Comparison of ENCODE assay signal across 20 cellular contexts in genomic region chr11:64476866-64477265, GRCh38.
DNase-seq lines count a peak whose midpoint lies in the region; ATAC-seq, FAIRE-seq and TF ChIP-seq lines count a peak whose summit lies in the region.
"Had no signal": no experiment of that assay in that cellular context is flagged by ENCODE, and none has a peak within 500 bp of the region (broad histone marks: within the 10 kb centered on the region; RNA-seq: fewer than 3 reads in every experiment).

No MANE protein-coding gene starts in this region.

- no peak overlapping the region for H3K4ac ChIP-seq in IMR-90 (ENCODE audit: low read depth, low read length)
- no peak overlapping the region for H3K4ac ChIP-seq in H1 (replicated peaks; ENCODE audit: insufficient read length, low read depth, low read length)
- no peak overlapping the region for H3K4ac ChIP-seq in neuronal stem cell (ENCODE audit: low read length)

- WGBS in IMR-90 (ENCODE audit: extremely low coverage in 2 of 2, insufficient read length in 1 of 2), 2 experiments: 53% methylated on average over 2 of the region's 7 CpGs; no CpG with 5 or more reads in 1 of the 2 experiments
- 90% methylated on average over 7 of the region's 7 CpGs; no CpG with 5 or more reads in 1 of the 2 experiments for WGBS in H1 (ENCODE audit: extremely low coverage in 1 of 2, insufficient coverage in 1 of 2, insufficient read length in 1 of 2, insufficient replicate concordance in 2 of 2, low coverage in 1 of 2, low lambda C conversion rate in 2 of 2, missing lambda C conversion rate in 1 of 2), 2 experiments
- no CpG with 5 or more reads among the region's 7 CpGs for WGBS in neuronal stem cell (ENCODE audit: extremely low coverage in 2 of 2, insufficient read length in 2 of 2, insufficient replicate concordance in 1 of 2), 2 donors

- H3K27me3 ChIP-seq in IMR-90 (ENCODE audit: control insufficient read depth, insufficient read depth, low read length) (peaks cover 38% of the 10 kb centered on the region), H1 (replicated peaks in 1 of 4; ENCODE audit: control insufficient read depth in 3 of 4, extremely low read depth in 1 of 4, insufficient read depth in 3 of 4, low read length in 3 of 4) (peaks cover 0 to 6% (median under 1%) of the 10 kb centered on the region in 4 experiments; a peak in 4 of 7 replicates), neuronal stem cell (ENCODE audit: control insufficient read depth in 3 of 3, insufficient read depth in 3 of 3, low read depth in 1 of 3, low read length in 3 of 3) (peaks cover 0 to 17% (median 0%) of the 10 kb centered on the region in 3 experiments)
- H3K27me3 ChIP-seq: BE2C had no signal

- no peak overlapping the region for H2AK9ac ChIP-seq in IMR-90 (replicated peaks; ENCODE audit: low read depth, low read length, poor library complexity)

- H4K20me1 ChIP-seq in IMR-90 (ENCODE audit: insufficient read depth, low read length): no peaks in the 10 kb centered on the region
- no peaks in the 10 kb centered on the region for H4K20me1 ChIP-seq in H1 (replicated peaks in 1 of 2; ENCODE audit: control insufficient read depth in 1 of 2, insufficient read depth in 2 of 2, low read length in 2 of 2)

- no peaks in the 10 kb centered on the region for H3K9me1 ChIP-seq in IMR-90 (ENCODE audit: insufficient read depth, low read length)

- H4K5ac ChIP-seq in IMR-90 (ENCODE audit: low read depth, low read length) (no peak overlapping the region), H1 (ENCODE audit: insufficient read length, low read depth, low read length) (no peak overlapping the region)

- intact Hi-C loops in IMR-90 (cut with micrococcal nuclease): no loop called here

- H3K36me3 ChIP-seq in IMR-90 (ENCODE audit: control insufficient read depth, insufficient read depth, low read length) (no peaks in the 10 kb centered on the region), H1 (ENCODE audit: control insufficient read depth in 2 of 4, insufficient read depth in 4 of 4, low read length in 3 of 4) (no peaks in the 10 kb centered on the region), neuronal stem cell (replicated peaks in 1 of 2; ENCODE audit: control insufficient read depth in 2 of 2, insufficient read depth in 2 of 2, low read length in 2 of 2) (no peaks in the 10 kb centered on the region)
- H3K36me3 ChIP-seq: BE2C had no signal

- no TSS peak for BruUV-seq in IMR-90 (replicated peaks; lab: Mats Ljungman, UMichigan)

- in situ Hi-C loops in IMR-90 (cut with MboI; ENCODE audit: low sequenced_read_pairs): no loop called here

- FAIRE-seq in H1 (lab: Jason Lieb, UNC): no peak
- FAIRE-seq: GM12892, GM18507, HepG2 had no signal

- TF ChIP-seq RAD21 in IMR-90 (IDR thresholded peaks at IDR 0.05; ENCODE audit: low read length): no peak
- no peak for TF ChIP-seq RAD21 in H1 (IDR thresholded peaks at IDR 0.05 in 1 of 2, conservative IDR thresholded peaks at IDR 0.05 in 1 of 2; ENCODE audit: low read depth in 2 of 2, low read length in 2 of 2)

- H3K79me2 ChIP-seq in H1 (ENCODE audit: control insufficient read depth in 1 of 2, insufficient read depth in 2 of 2, low read length in 2 of 2): no peaks in the 10 kb centered on the region

- H4K91ac ChIP-seq in IMR-90 (ENCODE audit: insufficient read depth, low read depth, low read length) (no peak overlapping the region), H1 (replicated peaks; ENCODE audit: insufficient read length, low read length) (no peak overlapping the region), neuronal stem cell (ENCODE audit: low read depth, low read length, poor library complexity) (no peak overlapping the region)

- no peak overlapping the region for H3K4me3 Mint-ChIP-seq in activated CD8-positive, alpha-beta memory T cell treated with anti-CD3 and anti-CD28 coated beads, Interleukin-2, amount 10 ng/mL, durations not matched to agents 7 days and 5 days
- H3K4me3 Mint-ChIP-seq: CD14-positive monocyte had no signal

- no peaks in the 10 kb centered on the region for H3K36me3 Mint-ChIP-seq in activated CD8-positive, alpha-beta memory T cell treated with anti-CD3 and anti-CD28 coated beads, Interleukin-2, amount 10 ng/mL, durations not matched to agents 7 days and 5 days
- H3K36me3 Mint-ChIP-seq: CD14-positive monocyte; CD4-positive, alpha-beta memory T cell had no signal

- H3K4me2 ChIP-seq in IMR-90 (ENCODE audit: low read depth, low read length) (no peak overlapping the region), H1 (ENCODE audit: insufficient read depth in 1 of 2, low read depth in 2 of 2, low read length in 2 of 2) (no peak overlapping the region; a peak in 1 of 4 replicates), neuronal stem cell (ENCODE audit: insufficient read depth, low read length, poor library complexity, severe bottlenecking) (no peak overlapping the region)

- H3K9me3 Mint-ChIP-seq in activated CD8-positive, alpha-beta memory T cell treated with anti-CD3 and anti-CD28 coated beads, Interleukin-2, amount 10 ng/mL, durations not matched to agents 7 days and 5 days (ENCODE audit: low read depth): no peaks in the 10 kb centered on the region
- H3K9me3 Mint-ChIP-seq: CD14-positive monocyte had no signal

- dilution Hi-C loops in IMR-90 (cut with HindIII; ENCODE audit: low sequenced_read_pairs, unreplicated experiment): no loop called here

- H2BK20ac ChIP-seq in IMR-90 (ENCODE audit: low read depth, low read length) (no peak overlapping the region), H1 (ENCODE audit: low read length) (no peak overlapping the region)

- H3K4me1 ChIP-seq in IMR-90 (ENCODE audit: control insufficient read depth, insufficient read depth, low read length): no peaks in the 10 kb centered on the region
- H3K4me1 ChIP-seq in H1 (replicated peaks in 1 of 4; ENCODE audit: control insufficient read depth in 3 of 4, insufficient read depth in 4 of 4, low read length in 3 of 4): peaks cover 0 to 9% (median 3%) of the 10 kb centered on the region in 4 experiments; a peak in 4 of 7 replicates
- no peaks in the 10 kb centered on the region for H3K4me1 ChIP-seq in neuronal stem cell (ENCODE audit: control insufficient read depth in 2 of 2, insufficient read depth in 1 of 2, low read depth in 1 of 2, low read length in 2 of 2)
- H3K4me1 ChIP-seq: BE2C had no signal

- H2BK5ac ChIP-seq in IMR-90 (ENCODE audit: low read depth, low read length, poor library complexity, severe bottlenecking) (no peak overlapping the region), H1 (ENCODE audit: low read depth, low read length) (no peak overlapping the region), neuronal stem cell (ENCODE audit: low read length) (no peak overlapping the region)

- POLR2A ChIA-PET in IMR-90 (lab: Charles Lee; ENCODE audit: unreplicated experiment): no interaction called here
- POLR2A ChIA-PET in H1 (lab: Charles Lee; ENCODE audit: partially characterized antibody): no interaction called here

- no peak overlapping the region for H3K27ac Mint-ChIP-seq in activated CD8-positive, alpha-beta memory T cell treated with anti-CD3 and anti-CD28 coated beads, Interleukin-2, amount 10 ng/mL, durations not matched to agents 7 days and 5 days
- H3K27ac Mint-ChIP-seq: CD14-positive monocyte; CD4-positive, alpha-beta memory T cell had no signal

- TF ChIP-seq EP300 in H1 (IDR thresholded peaks at IDR 0.05; ENCODE audit: borderline replicate concordance in 1 of 2, low read depth in 2 of 2, low read length in 2 of 2): no peak

- no peak overlapping the region for H3K4me3 ChIP-seq in IMR-90 (ENCODE audit: insufficient read depth, low read depth, low read length)
- H3K4me3 ChIP-seq in H1 (ENCODE audit: extremely low read depth in 1 of 4, insufficient read depth in 2 of 4, low read depth in 3 of 4, low read length in 4 of 4): no peak overlapping the region
- H3K4me3 ChIP-seq in neuronal stem cell (ENCODE audit: low read length in 2 of 2): no peak overlapping the region
- H3K4me3 ChIP-seq: GM23248 had no signal

- H2BK12ac ChIP-seq in H1 (ENCODE audit: low read depth, low read length) (peak overlapping the region; percentile 50; the same call in 1 of the 2 replicates), neuronal stem cell (ENCODE audit: low read length) (no peak overlapping the region)

- H3K27ac ChIP-seq in IMR-90 (ENCODE audit: insufficient read depth, low read length) (no peak overlapping the region), H1 (ENCODE audit: low read depth, low read length) (no peak overlapping the region), neuronal stem cell (replicated peaks; ENCODE audit: low read length) (no peak overlapping the region)
- H3K27ac ChIP-seq: GM23248 had no signal

- H3K23ac ChIP-seq in IMR-90 (ENCODE audit: low read depth, low read length): no peak overlapping the region
- no peak overlapping the region for H3K23ac ChIP-seq in H1 (ENCODE audit: insufficient read length)
- no peak overlapping the region for H3K23ac ChIP-seq in neuronal stem cell (ENCODE audit: low read depth, low read length, poor library complexity)

- no peaks in the 10 kb centered on the region for H3K23me2 ChIP-seq in H1 (ENCODE audit: low read depth, low read length)

- H2BK15ac ChIP-seq in IMR-90 (ENCODE audit: low read depth, low read length): no peak overlapping the region
- no peak overlapping the region for H2BK15ac ChIP-seq in H1 (ENCODE audit: low read length)
- peak overlapping the region; percentile 28 for H2BK15ac ChIP-seq in neuronal stem cell (ENCODE audit: low read length)

- peak overlapping the region; percentile 29 for H2AFZ ChIP-seq in IMR-90 (replicated peaks; ENCODE audit: low read length, poor library complexity)
- no peak overlapping the region for H2AFZ ChIP-seq in H1 (ENCODE audit: low read length)
- no peak overlapping the region for H2AFZ ChIP-seq in neuronal stem cell (ENCODE audit: low read length)
- H2AFZ ChIP-seq: GM23248 had no signal

- TF ChIP-seq CTCF in IMR-90 (conservative IDR thresholded peaks at IDR 0.05; ENCODE audit: low read depth, low read length) (no peak), H1 (IDR thresholded peaks at IDR 0.05; ENCODE audit: control extremely low read depth in 1 of 3, insufficient read depth in 1 of 3, low read depth in 1 of 3, low read length in 3 of 3) (no peak)

- no peak overlapping the region for H3K9ac ChIP-seq in IMR-90 (ENCODE audit: low read depth, low read length)
- no peak overlapping the region for H3K9ac ChIP-seq in H1 (replicated peaks in 1 of 4; ENCODE audit: extremely low read depth in 1 of 4, low read depth in 3 of 4, low read length in 3 of 4)
- no peak overlapping the region for H3K9ac ChIP-seq in neuronal stem cell (ENCODE audit: low read depth, low read length, poor library complexity)
- H3K9ac ChIP-seq: GM23248 had no signal

- no peak overlapping the region for H3K14ac ChIP-seq in IMR-90 (replicated peaks; ENCODE audit: low read depth, low read length)
- H3K14ac ChIP-seq in H1 (ENCODE audit: insufficient read length): no peak overlapping the region
- no peak overlapping the region for H3K14ac ChIP-seq in neuronal stem cell (ENCODE audit: low read length)

- H3K79me1 ChIP-seq in IMR-90 (ENCODE audit: low read depth in 1 of 2, low read length in 2 of 2) (no peaks in the 10 kb centered on the region), H1 (ENCODE audit: low read depth, low read length) (no peaks in the 10 kb centered on the region; the same call in 1 of the 2 replicates), neuronal stem cell (ENCODE audit: low read depth, low read length) (no peaks in the 10 kb centered on the region)

- CTCF ChIA-PET in activated CD8-positive, alpha-beta memory T cell treated with anti-CD3 and anti-CD28 coated beads, Interleukin-2, amount 10 ng/mL, durations not matched to agents 7 days and 5 days (lab: Charles Lee): no interaction called here
- CTCF ChIA-PET in IMR-90 (lab: Yijun Ruan, JAX): no interaction called here
- CTCF ChIA-PET in H1 (lab: Charles Lee; ENCODE audit: partially characterized antibody): interaction anchor here (1.3 to 1.7 kb wide), 5 partner anchors 28 to 227 kb away, joined by 3 to 8 read pairs (median 5); no protein-coding TSS in a partner anchor

- TF ChIP-seq POLR2A in IMR-90 (IDR thresholded peaks at IDR 0.05; ENCODE audit: low read depth, low read length) (no peak), H1 (IDR thresholded peaks at IDR 0.05; ENCODE audit: control extremely low read depth in 1 of 2, low read depth in 2 of 2, low read length in 2 of 2) (no peak)

- H2AK5ac ChIP-seq in IMR-90 (ENCODE audit: low read depth, low read length) (no peak overlapping the region), H1 (ENCODE audit: low read depth, low read length) (no peak overlapping the region), neuronal stem cell (ENCODE audit: low read depth, low read length) (peak overlapping the region; percentile 58)

- no peak overlapping the region for H3K56ac ChIP-seq in IMR-90 (ENCODE audit: extremely low read depth, insufficient read depth, low read length)
- no peak overlapping the region for H3K56ac ChIP-seq in H1 (replicated peaks; ENCODE audit: insufficient read length, low read depth, low read length)

- DNase-seq in activated CD8-positive, alpha-beta memory T cell treated with anti-CD3 and anti-CD28 coated beads, Interleukin-2, amount 50 U/mL, for 48 hours: peak; percentile 25
- no peak for DNase-seq in activated CD8-positive, alpha-beta memory T cell treated with anti-CD3 and anti-CD28 coated beads, Interleukin-2, amount 10 ng/mL, durations not matched to agents 7 days and 5 days
- DNase-seq in IMR-90 (no peak), H1 (ENCODE audit: low read depth in 1 of 2, low spot score in 2 of 2) (peak in 1 of 2 experiments; percentile 42), neuronal stem cell (ENCODE audit: low spot score) (no peak), A172 (ENCODE audit: low spot score) (no peak)
- DNase-seq in activated CD4-positive, alpha-beta T cell treated with anti-CD3 and anti-CD28 coated beads, Interleukin-2, amount 50 U/mL, for 48 hours: no peak
- DNase-seq: 8988T; BE2C; CD4-positive, alpha-beta memory T cell; DMS153; DMS79; GDM1; GM23248 had no signal

- H2BK120ac ChIP-seq in IMR-90 (ENCODE audit: low read depth, low read length) (no peak overlapping the region), H1 (replicated peaks; ENCODE audit: low read depth, low read length) (no peak overlapping the region), neuronal stem cell (ENCODE audit: low read depth, low read length) (no peak overlapping the region)

- no peak overlapping the region for H4K8ac ChIP-seq in IMR-90 (ENCODE audit: low read depth in 2 of 2, low read length in 2 of 2)
- H4K8ac ChIP-seq in H1 (ENCODE audit: extremely low read depth, insufficient read depth, low read length): no peak overlapping the region
- H4K8ac ChIP-seq in neuronal stem cell (ENCODE audit: low read depth, low read length): no peak overlapping the region

- no peak for ATAC-seq in activated CD8-positive, alpha-beta memory T cell treated with anti-CD3 and anti-CD28 coated beads, Interleukin-2, amount 10 ng/mL, durations not matched to agents 7 days and 5 days
- ATAC-seq in IMR-90 (ENCODE audit: low read depth) (no peak), HG02938 (IDR thresholded peaks at IDR 0.05; ENCODE audit: unreplicated experiment) (no peak)
- ATAC-seq: HCT116, HepG2 had no signal

- H3K27me3 Mint-ChIP-seq in activated CD8-positive, alpha-beta memory T cell treated with anti-CD3 and anti-CD28 coated beads, Interleukin-2, amount 10 ng/mL, durations not matched to agents 7 days and 5 days: peaks cover 23% of the 10 kb centered on the region

- no peak overlapping the region for H3K18ac ChIP-seq in IMR-90 (ENCODE audit: low read depth, low read length)
- H3K18ac ChIP-seq in H1 (ENCODE audit: extremely low read depth, low read length): peak overlapping the region; percentile 7; the same call in 1 of the 2 replicates
- no peak overlapping the region for H3K18ac ChIP-seq in neuronal stem cell (ENCODE audit: low read length)

- H3K4me1 Mint-ChIP-seq in activated CD8-positive, alpha-beta memory T cell treated with anti-CD3 and anti-CD28 coated beads, Interleukin-2, amount 10 ng/mL, durations not matched to agents 7 days and 5 days: no peaks in the 10 kb centered on the region
- H3K4me1 Mint-ChIP-seq: CD4-positive, alpha-beta memory T cell had no signal

- H3K9me3 ChIP-seq in IMR-90 (ENCODE audit: control insufficient read depth, insufficient read depth, low read length) (no peaks in the 10 kb centered on the region), H1 (ENCODE audit: insufficient read depth in 2 of 2, low read depth in 1 of 2, low read length in 1 of 2) (no peaks in the 10 kb centered on the region), neuronal stem cell (replicated peaks in 1 of 2; ENCODE audit: control insufficient read depth in 2 of 2, insufficient read depth in 1 of 2, low read depth in 1 of 2, low read length in 2 of 2) (no peaks in the 10 kb centered on the region)
- H3K9me3 ChIP-seq: BE2C had no signal
